ENCODE assay signal across 17 cellular contexts in genomic region chr21:27480841-27481261, GRCh38.
DNase-seq lines count a peak whose midpoint lies in the region; ATAC-seq and TF ChIP-seq lines count a peak whose summit lies in the region.
"Had no signal": no experiment of that assay in that cellular context is flagged by ENCODE, and none has a peak within 500 bp of the region (broad histone marks: within the 10 kb centered on the region; RNA-seq: fewer than 3 reads in every experiment).

No MANE protein-coding gene starts in this region.

- intact Hi-C loops in upper lobe of right lung (cut with DNase I) = no loop called here

- no peak overlapping the region for H3K4me3 ChIP-seq in RWPE2 (ENCODE audit: severe bottlenecking)
- no peak overlapping the region for H3K4me3 ChIP-seq in upper lobe of right lung
- H3K4me3 ChIP-seq: MG63, ovary, tibial artery had no signal

- H3K27ac ChIP-seq in RWPE2 (ENCODE audit: poor library complexity, severe bottlenecking) (no peak overlapping the region), upper lobe of right lung (no peak overlapping the region)
- H3K27ac ChIP-seq: 22Rv1, ovary, tibial artery had no signal

- H3K9me3 ChIP-seq in RWPE2 (ENCODE audit: severe bottlenecking) (no peaks in the 10 kb centered on the region), upper lobe of right lung (no peaks in the 10 kb centered on the region)
- H3K9me3 ChIP-seq: Caco-2, ovary, tibial artery had no signal

- no peaks in the 10 kb centered on the region for H3K27me3 ChIP-seq in RWPE2 (ENCODE audit: insufficient read depth, poor library complexity, severe bottlenecking)
- H3K27me3 ChIP-seq in upper lobe of right lung = no peaks in the 10 kb centered on the region
- H3K27me3 ChIP-seq: MG63, ovary, tibial artery had no signal

- TF ChIP-seq CTCF in RWPE2 (IDR thresholded peaks at IDR 0.05; ENCODE audit: poor library complexity, severe bottlenecking) (no peak), upper lobe of right lung (IDR thresholded peaks at IDR 0.05) (no peak)

- peak; percentile 25 for DNase-seq in DMS53 (lab: John Stamatoyannopoulos, UW)
- DNase-seq in DMS53 treated with DMSO at 0.1 percent for 48 hours (lab: John Stamatoyannopoulos, UW; ENCODE audit: unreplicated experiment) = no peak
- DNase-seq in RWPE2 (ENCODE audit: low spot score) = no peak
- DNase-seq in fibroblast of peridontal ligament (ENCODE audit: extremely low read depth) = peak; percentile 76
- no peak for DNase-seq in upper lobe of right lung
- no peak for DNase-seq in medulla oblongata (ENCODE audit: extremely low spot score)
- no peak for DNase-seq in MV-4-11 (lab: John Stamatoyannopoulos, UW)
- DNase-seq: activated T-cell treated with anti-CD3 and anti-CD28 coated beads, Interleukin-2, amount 50 U/mL, for 24 hours; aorta; Caco-2; effector CD8-positive, alpha-beta T cell; MG63; NCI-H2171; ovary; tibial artery had no signal

- no peaks in the 10 kb centered on the region for H3K4me1 ChIP-seq in RWPE2 (ENCODE audit: insufficient read depth, poor library complexity, severe bottlenecking)
- peaks cover 7% of the 10 kb centered on the region for H3K4me1 ChIP-seq in upper lobe of right lung
- H3K4me1 ChIP-seq: Caco-2 had no signal

- ATAC-seq in RWPE2 (ENCODE audit: low read depth) (peak; percentile 31; the same call in 1 of the 3 replicates), upper lobe of right lung (peak; percentile 83), GM21723 (IDR thresholded peaks at IDR 0.05; ENCODE audit: unreplicated experiment) (no peak)

- H3K36me3 ChIP-seq in RWPE2 (ENCODE audit: low read depth) = no peaks in the 10 kb centered on the region
- no peaks in the 10 kb centered on the region for H3K36me3 ChIP-seq in upper lobe of right lung
- H3K36me3 ChIP-seq: MG63, ovary, tibial artery had no signal

Comparison
In these comparisons a context has a peak if more than half of its experiments do, and no peak if none do; other contexts are left out.
1. DNase-seq: peak in DMS53 (single experiment) and fibroblast of peridontal ligament (single experiment); none in DMS53 treated with DMSO at 0.1 percent for 48 hours (single experiment), RWPE2 (single experiment), upper lobe of right lung (single experiment), medulla oblongata (single experiment) and MV-4-11 (single experiment).